Comparison of ENCODE assay signal across 1 cellular context in genomic region chr6:44126320-44127149, GRCh38.
TF ChIP-seq lines count a peak whose summit lies in the region.

No MANE protein-coding gene starts in this region.

TF ChIP-seq in K562, 482 proteins besides CTCF, POLR2A, EP300 and RAD21 (continued from another document and continues in another):
- no peak for TF ChIP-seq FOXO4 (CRISPR knock-in tag; IDR thresholded peaks at IDR 0.05)
- no peak for TF ChIP-seq CC2D1A (IDR thresholded peaks at IDR 0.05)
- no peak for TF ChIP-seq ZNF124 (CRISPR knock-in tag; IDR thresholded peaks at IDR 0.05)
- no peak for TF ChIP-seq ZNF551 (CRISPR knock-in tag; IDR thresholded peaks at IDR 0.05)
- TF ChIP-seq ZNF408 (CRISPR knock-in tag; IDR thresholded peaks at IDR 0.05; ENCODE audit: low read depth), result no peak
- no peak for TF ChIP-seq ARID3A (IDR thresholded peaks at IDR 0.05; ENCODE audit: borderline replicate concordance, low read depth, low read length)
- no peak for TF ChIP-seq FOXJ3 (CRISPR knock-in tag; IDR thresholded peaks at IDR 0.05)
- no peak for TF ChIP-seq NCOA6 (IDR thresholded peaks at IDR 0.05)
- TF ChIP-seq ZNF695 (CRISPR knock-in tag; IDR thresholded peaks at IDR 0.05), result no peak
- TF ChIP-seq NR2C2 (CRISPR knock-in tag; IDR thresholded peaks at IDR 0.05), result no peak
- TF ChIP-seq NR2C2 (tag; IDR thresholded peaks at IDR 0.05), result peak; percentile 37; the same call in 1 of the 2 replicates
- TF ChIP-seq SFPQ (IDR thresholded peaks at IDR 0.05; ENCODE audit: low read depth, low read length), result no peak
- 0 out of 2 replicates have a peak, but pooled peaks have one; percentile 22 for TF ChIP-seq SMARCA5 (IDR thresholded peaks at IDR 0.05)
- no peak for TF ChIP-seq SETDB1 (IDR thresholded peaks at IDR 0.05; ENCODE audit: low read length)
- TF ChIP-seq DNMT1 (IDR thresholded peaks at IDR 0.05), result no peak
- no peak for TF ChIP-seq BMI1 (IDR thresholded peaks at IDR 0.05; ENCODE audit: low read length)
- TF ChIP-seq CREB3L1 (IDR thresholded peaks at IDR 0.05; ENCODE audit: borderline replicate concordance, low read depth), result no peak
- no peak for TF ChIP-seq MLX (CRISPR knock-in tag; conservative IDR thresholded peaks at IDR 0.05)
- TF ChIP-seq ZNF197 (CRISPR knock-in tag; IDR thresholded peaks at IDR 0.05; ENCODE audit: low read depth), result no peak
- no peak for TF ChIP-seq HNRNPUL1 (IDR thresholded peaks at IDR 0.05; ENCODE audit: low read length)
- TF ChIP-seq RBM14 (IDR thresholded peaks at IDR 0.05; ENCODE audit: borderline replicate concordance, insufficient read depth, low read depth, low read length), result no peak
- TF ChIP-seq HLTF (IDR thresholded peaks at IDR 0.05), result no peak
- TF ChIP-seq ZKSCAN3 (CRISPR knock-in tag; IDR thresholded peaks at IDR 0.05), result no peak
- no peak for TF ChIP-seq PHF8 (IDR thresholded peaks at IDR 0.05; ENCODE audit: borderline replicate concordance, low read length)
- no peak for TF ChIP-seq ZNF717 (CRISPR knock-in tag; IDR thresholded peaks at IDR 0.05)
- TF ChIP-seq RREB1 (CRISPR knock-in tag; IDR thresholded peaks at IDR 0.05), result no peak
- peak; percentile 90 for TF ChIP-seq MEIS2 (IDR thresholded peaks at IDR 0.05; ENCODE audit: partially characterized antibody)
- no peak for TF ChIP-seq RBM15 (IDR thresholded peaks at IDR 0.05; ENCODE audit: insufficient read depth, low read length)
- no peak for TF ChIP-seq PATZ1 (CRISPR knock-in tag; IDR thresholded peaks at IDR 0.05; ENCODE audit: borderline replicate concordance)
- peak; percentile 23 for TF ChIP-seq TCF3 (CRISPR knock-in tag; IDR thresholded peaks at IDR 0.05)
- no peak for TF ChIP-seq ZFPM2 (CRISPR knock-in tag; IDR thresholded peaks at IDR 0.05)
- no peak for TF ChIP-seq ARHGAP35 (IDR thresholded peaks at IDR 0.05; ENCODE audit: partially characterized antibody)
- TF ChIP-seq NFIC (IDR thresholded peaks at IDR 0.05), result no peak
- TF ChIP-seq HMGN3 (IDR thresholded peaks at IDR 0.05; ENCODE audit: borderline replicate concordance, extremely low read depth, insufficient read length, low read depth, low read length), result peak; percentile 72
- TF ChIP-seq PRMT5 (CRISPR knock-in tag; IDR thresholded peaks at IDR 0.05), result no peak
- TF ChIP-seq TFAP4 (CRISPR knock-in tag; IDR thresholded peaks at IDR 0.05; ENCODE audit: borderline replicate concordance), result no peak
- TF ChIP-seq RBM25 (IDR thresholded peaks at IDR 0.05; ENCODE audit: low read depth, low read length, severe bottlenecking), result no peak
- no peak for TF ChIP-seq TAF7 (tag; IDR thresholded peaks at IDR 0.05)
- TF ChIP-seq NEUROD1 (IDR thresholded peaks at IDR 0.05; ENCODE audit: borderline replicate concordance, low read depth, low read length, partially characterized antibody), result peak; percentile 44
- TF ChIP-seq TRIM24 (IDR thresholded peaks at IDR 0.05), result peak in 1 of 2 experiments; percentile 11; a peak in 1 of 4 replicates
- no peak for TF ChIP-seq DDX20 (tag; IDR thresholded peaks at IDR 0.05; ENCODE audit: low read depth)
- TF ChIP-seq POLR2H (tag; IDR thresholded peaks at IDR 0.05; ENCODE audit: low read depth), result no peak
- TF ChIP-seq ZBTB1 (CRISPR knock-in tag; IDR thresholded peaks at IDR 0.05; ENCODE audit: borderline replicate concordance, low read depth), result no peak
- no peak for TF ChIP-seq OTX1 (CRISPR knock-in tag; IDR thresholded peaks at IDR 0.05)
- no peak for TF ChIP-seq PURB (CRISPR knock-in tag; IDR thresholded peaks at IDR 0.05; ENCODE audit: low read depth)
- 0 out of 2 replicates have a peak, but pooled peaks have one; percentile 22 for TF ChIP-seq ETV5 (CRISPR knock-in tag; IDR thresholded peaks at IDR 0.05; ENCODE audit: low read depth)
- TF ChIP-seq BRCA1 (IDR thresholded peaks at IDR 0.05), result no peak
- no peak for TF ChIP-seq BRCA1 (CRISPR knock-in tag; IDR thresholded peaks at IDR 0.05)
- no peak for TF ChIP-seq NRF1 (conservative IDR thresholded peaks at IDR 0.05 in 1 of 2, IDR thresholded peaks at IDR 0.05 in 1 of 2)
- no peak for TF ChIP-seq ID3 (CRISPR knock-in tag; IDR thresholded peaks at IDR 0.05)
- TF ChIP-seq ID3 (tag; IDR thresholded peaks at IDR 0.05), result 0 out of 2 replicates have a peak, but pooled peaks have one; percentile 20
- no peak for TF ChIP-seq RFX7 (CRISPR knock-in tag; IDR thresholded peaks at IDR 0.05)
- TF ChIP-seq FOXM1 (IDR thresholded peaks at IDR 0.05; ENCODE audit: low read depth), result no peak
- no peak for TF ChIP-seq FOXM1 (CRISPR knock-in tag; IDR thresholded peaks at IDR 0.05; ENCODE audit: low read depth)
- no peak for TF ChIP-seq SIN3B (IDR thresholded peaks at IDR 0.05; ENCODE audit: low read depth)
- TF ChIP-seq ARNT (IDR thresholded peaks at IDR 0.05), result 0 out of 4 replicates have a peak, but pooled peaks of 1 of the 2 experiments have one; percentile 32
- TF ChIP-seq ZNF239 (CRISPR knock-in tag; IDR thresholded peaks at IDR 0.05), result no peak
- no peak for TF ChIP-seq MCM7 (IDR thresholded peaks at IDR 0.05)
- TF ChIP-seq ILF3 (IDR thresholded peaks at IDR 0.05; ENCODE audit: borderline replicate concordance), result no peak
- TF ChIP-seq ILK (tag; IDR thresholded peaks at IDR 0.05; ENCODE audit: borderline replicate concordance, low read depth), result no peak
